8 cellular contexts compared by ENCODE assay signal in genomic region chr1:46197551-46198025, GRCh38. TPM values are rescaled to one million over a fixed set of nuclear protein-coding genes. Genes with fewer than 3 reads are reported as not detected.
DNase-seq lines count a peak whose midpoint lies in the region; ATAC-seq and TF ChIP-seq lines count a peak whose summit lies in the region.

No MANE protein-coding gene starts in this region.

- ATAC-seq in activated B cell treated with CpG ODN at 0.5 μM for 24 hours (ENCODE audit: low read depth), result no peak
- ATAC-seq in right cardiac atrium, result peak; percentile 14 to 25
- peak; percentile 9 for ATAC-seq in stimulated activated naive CD8-positive, alpha-beta T cell treated with anti-CD3 and anti-CD28 coated beads, Interleukin-15, Interleukin-2, amounts not matched to agents 100 U/mL and 50 U/mL, for 24 hours
- ATAC-seq in HG03457 (IDR thresholded peaks at IDR 0.05; ENCODE audit: unreplicated experiment), result no peak

- POLR2A ChIA-PET in activated B cell treated with CpG ODN at 0.5 μM for 24 hours (lab: Charles Lee), result interaction anchor here (1.4 kb wide), 1 partner anchor 512 kb away, joined by 5 read pairs; the partner anchor contains the start of gene GPBP1L1

- H3K9me3 Mint-ChIP-seq in activated B cell treated with CpG ODN at 0.5 μM for 24 hours, result no peaks in the 10 kb centered on the region

- intact Hi-C loops in activated B cell treated with CpG ODN at 0.5 μM for 24 hours (cut with micrococcal nuclease) (loop anchor here (1.0 to 2.0 kb wide), 2 partner anchors 25 to 50 kb away; partner anchors contain the start of gene RAD54L), right cardiac atrium (cut with DNase I) (no loop called here)

- DNase-seq in H7 (peak; percentile 68), activated B cell treated with CpG ODN at 0.5 μM for 24 hours (no peak), right cardiac atrium (peak in 1 of 3 donors; percentile 52), SIG-M5 treated with dmso at 0.1 percent for 504 hours (lab: John Stamatoyannopoulos, UW; ENCODE audit: unreplicated experiment) (no peak), hippocampal formation (lab: John Stamatoyannopoulos, UW) (no peak), GM10266 (ENCODE audit: extremely low spot score) (no peak)
- no peak for DNase-seq in stimulated activated naive CD8-positive, alpha-beta T cell treated with anti-CD3 and anti-CD28 coated beads, Interleukin-15, Interleukin-2, amounts not matched to agents 100 U/mL and 50 U/mL, for 24 hours

- peaks cover 9% of the 10 kb centered on the region for H3K36me3 ChIP-seq in H7 (replicated peaks; ENCODE audit: control insufficient read depth, insufficient read depth, low read length)

- H3K9me3 ChIP-seq in right cardiac atrium (ENCODE audit: control insufficient read depth, low read length), result no peaks in the 10 kb centered on the region

- peaks cover under 1% of the 10 kb centered on the region for H3K27me3 Mint-ChIP-seq in activated B cell treated with CpG ODN at 0.5 μM for 24 hours

- H3K4me3 ChIP-seq in H7 (ENCODE audit: insufficient read depth, low read depth, low read length) (peak overlapping the region; percentile 67), right cardiac atrium (ENCODE audit: low read length) (peak overlapping the region; percentile 91)

- H3K27ac ChIP-seq in right cardiac atrium (ENCODE audit: low read length), result no peak overlapping the region

- peak overlapping the region; percentile 84 for H3K4me3 Mint-ChIP-seq in activated B cell treated with CpG ODN at 0.5 μM for 24 hours

- CTCF ChIA-PET in activated B cell treated with CpG ODN at 0.5 μM for 24 hours (lab: Charles Lee), result no interaction called here

- H3K4me1 ChIP-seq in right cardiac atrium (ENCODE audit: control insufficient read depth, insufficient read depth, low read length), result no peaks in the 10 kb centered on the region

- TF ChIP-seq CTCF in activated B cell treated with CpG ODN at 0.5 μM for 24 hours (IDR thresholded peaks at IDR 0.05) (no peak), GM10266 (IDR thresholded peaks at IDR 0.05; ENCODE audit: control insufficient read depth, insufficient read depth, low read depth, missing control alignments) (no peak)

- H3K27ac Mint-ChIP-seq in activated B cell treated with CpG ODN at 0.5 μM for 24 hours, result peak overlapping the region; percentile 30

- H3K27me3 ChIP-seq in H7 (ENCODE audit: control insufficient read depth, insufficient read depth, low read length) (no peaks in the 10 kb centered on the region; the same call in 1 of the 2 replicates), right cardiac atrium (ENCODE audit: control insufficient read depth, insufficient read depth) (no peaks in the 10 kb centered on the region)

- H3K36me3 Mint-ChIP-seq in activated B cell treated with CpG ODN at 0.5 μM for 24 hours (ENCODE audit: low read depth), result peaks cover 30% of the 10 kb centered on the region

- peaks cover 16% of the 10 kb centered on the region for H3K4me1 Mint-ChIP-seq in activated B cell treated with CpG ODN at 0.5 μM for 24 hours

- WGBS in right cardiac atrium, result 57% methylated on average over 9 of the region's 9 CpGs

RNA-seq across cellular contexts. Expression of gene POMGNT1, which starts 0.6 kb away (rescaled TPM):
- 87.1 and 95.2 TPM in 2 replicates for total RNA-seq in H7 (2014; rRNA removed; shearing (Covaris generic))
- 37.4 and 39.5 TPM in 2 replicates for total RNA-seq in activated B cell treated with CpG ODN at 0.5 μM for 24 hours
- total RNA-seq in right cardiac atrium, result 10 to 100 TPM; 82.7 to 91.1 (median 87.2) TPM
- polyA plus RNA-seq in right cardiac atrium, result 60.0 TPM

RNA-seq across cellular contexts. Expression of gene LURAP1, which starts 5.5 kb away (rescaled TPM):
- 3.6 and 4.5 TPM in 2 replicates for total RNA-seq in H7 (2014; rRNA removed; shearing (Covaris generic))
- total RNA-seq in activated B cell treated with CpG ODN at 0.5 μM for 24 hours (0.20 TPM in 1 of 2 replicates, not detected in the other), right cardiac atrium (1 to 10 TPM; 4.3 to 7.0 (median 5.6) TPM)
- polyA plus RNA-seq in right cardiac atrium, result 3.8 TPM

RNA-seq across cellular contexts. Expression of gene P3R3URF, which starts 21.3 kb away (rescaled TPM):
- not detected in 2 replicates for total RNA-seq in H7 (2014; rRNA removed; shearing (Covaris generic))
- total RNA-seq in activated B cell treated with CpG ODN at 0.5 μM for 24 hours, result not detected in 2 replicates
- not detected for total RNA-seq in right cardiac atrium
- polyA plus RNA-seq in right cardiac atrium, result not detected

RNA-seq across cellular contexts. Expression of gene TSPAN1, which starts 22.7 kb away (rescaled TPM):
- total RNA-seq in H7 (2014; rRNA removed; shearing (Covaris generic)), result not detected in 2 replicates
- total RNA-seq in activated B cell treated with CpG ODN at 0.5 μM for 24 hours (not detected in 2 replicates), right cardiac atrium (1 to 10 TPM; 1.0 to 2.4 (median 1.5) TPM)
- polyA plus RNA-seq in right cardiac atrium, result 1.3 TPM

RNA-seq across cellular contexts. Expression of gene RAD54L, which starts 50.0 kb away (rescaled TPM):
- 42.2 and 46.7 TPM in 2 replicates for total RNA-seq in H7 (2014; rRNA removed; shearing (Covaris generic))
- 2.9 and 3.7 TPM in 2 replicates for total RNA-seq in activated B cell treated with CpG ODN at 0.5 μM for 24 hours
- under 1 TPM in 3 of 4 donors, not detected in 1; 0.56 to 0.89 (median 0.74) TPM for total RNA-seq in right cardiac atrium
- polyA plus RNA-seq in right cardiac atrium, result 0.16 TPM

Comparison
In these comparisons a context has a peak if more than half of its experiments do, and no peak if none do; other contexts are left out.
1. ATAC-seq: peak in right cardiac atrium (2 of 2) and stimulated activated naive CD8-positive, alpha-beta T cell treated with anti-CD3 and anti-CD28 coated beads, Interleukin-15, Interleukin-2, amounts not matched to agents 100 U/mL and 50 U/mL, for 24 hours (single experiment); none in activated B cell treated with CpG ODN at 0.5 μM for 24 hours (single experiment) and HG03457 (single experiment).